1 cellular context compared by ENCODE assay signal in genomic region chr1:113759341-113760101, GRCh38.
TF ChIP-seq lines count a peak whose summit lies in the region.

Gene PHTF1, minus strand, starts transcription at chr1:113759486. Its CDS starts 783 bp downstream, at chr1:113758703.

TF ChIP-seq in H1, 55 proteins besides CTCF, POLR2A, EP300 and RAD21 (continued from another document):
- 0 out of 2 replicates have a peak, but pooled peaks have one; percentile 15 for TF ChIP-seq E2F6 (IDR thresholded peaks at IDR 0.05)
- TF ChIP-seq CREB1 (IDR thresholded peaks at IDR 0.05), result 0 out of 2 replicates have a peak, but pooled peaks have one; percentile 19
- TF ChIP-seq RXRA (IDR thresholded peaks at IDR 0.05; ENCODE audit: insufficient read depth, low read depth, low read length), result no peak
- TF ChIP-seq TEAD4 (IDR thresholded peaks at IDR 0.05; ENCODE audit: low read depth, low read length), result no peak
- TF ChIP-seq BRCA1 (IDR thresholded peaks at IDR 0.05; ENCODE audit: low read depth, low read length), result no peak
- no peak for TF ChIP-seq CHD7 (IDR thresholded peaks at IDR 0.05; ENCODE audit: insufficient replicate concordance, low read length)
- TF ChIP-seq PHF8 (conservative IDR thresholded peaks at IDR 0.05; ENCODE audit: low read depth, low read length), result peak; percentile 72
- TF ChIP-seq YY1 (IDR thresholded peaks at IDR 0.05; ENCODE audit: low read depth, low read length), result 0 out of 2 replicates have a peak, but pooled peaks have one; percentile 27
- TF ChIP-seq HDAC2 (IDR thresholded peaks at IDR 0.05; ENCODE audit: borderline replicate concordance in 1 of 2, low read depth in 2 of 2, low read length in 2 of 2), result peak in 1 of 2 experiments; percentile 5; a peak in 1 of 4 replicates
- 0 out of 2 replicates have a peak, but pooled peaks have one; percentile 25 for TF ChIP-seq RBBP5 (IDR thresholded peaks at IDR 0.05; ENCODE audit: borderline replicate concordance, low read depth, low read length)
- TF ChIP-seq, protein P1, sequence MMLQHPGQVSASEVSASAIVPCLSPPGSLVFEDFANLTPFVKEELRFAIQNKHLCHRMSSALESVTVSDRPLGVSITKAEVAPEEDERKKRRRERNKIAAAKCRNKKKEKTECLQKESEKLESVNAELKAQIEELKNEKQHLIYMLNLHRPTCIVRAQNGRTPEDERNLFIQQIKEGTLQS (IDR thresholded peaks at IDR 0.05; ENCODE audit: insufficient read depth, low read depth, low read length), result no peak
- no peak; the same call in 1 of the 2 replicates for TF ChIP-seq SP4 (IDR thresholded peaks at IDR 0.05; ENCODE audit: low read length)
- TF ChIP-seq TAF7 (optimal IDR thresholded peaks at IDR 0.05; ENCODE audit: borderline replicate concordance, low read depth, low read length), result peak; percentile 49
- TF ChIP-seq, protein P2, sequence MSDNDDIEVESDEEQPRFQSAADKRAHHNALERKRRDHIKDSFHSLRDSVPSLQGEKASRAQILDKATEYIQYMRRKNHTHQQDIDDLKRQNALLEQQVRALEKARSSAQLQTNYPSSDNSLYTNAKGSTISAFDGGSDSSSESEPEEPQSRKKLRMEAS (IDR thresholded peaks at IDR 0.05), result no peak
- TF ChIP-seq TAF1 (IDR thresholded peaks at IDR 0.05; ENCODE audit: low read depth, low read length), result peak; percentile 90
- peak; percentile 38; the same call in 1 of the 2 replicates for TF ChIP-seq MAFK (IDR thresholded peaks at IDR 0.05; ENCODE audit: low read depth, low read length)
- TF ChIP-seq NANOG (IDR thresholded peaks at IDR 0.05; ENCODE audit: insufficient read depth, low read depth, low read length, poor library complexity, severe bottlenecking), result no peak
- TF ChIP-seq NRF1 (IDR thresholded peaks at IDR 0.05; ENCODE audit: low read depth, low read length), result no peak
- peak; percentile 63; the same call in 1 of the 2 replicates for TF ChIP-seq TBP (IDR thresholded peaks at IDR 0.05; ENCODE audit: low read depth, low read length)
- no peak for TF ChIP-seq SUZ12 (IDR thresholded peaks at IDR 0.05; ENCODE audit: low read length)
- TF ChIP-seq KDM4A (IDR thresholded peaks at IDR 0.05; ENCODE audit: low read depth, low read length, severe bottlenecking), result peak; percentile 54
TF ChIP-seq in H1: peak in this region for 14.
